Comparison of ENCODE assay signal across 8 cellular contexts in genomic region chr10:14325325-14325955, GRCh38. TPM values are rescaled to one million over a fixed set of nuclear protein-coding genes. Genes with fewer than 3 reads are reported as not detected.
DNase-seq lines count a peak whose midpoint lies in the region; ATAC-seq lines count a peak whose summit lies in the region.

No MANE protein-coding gene starts in this region.

- ATAC-seq in left cardiac atrium, result no peak

- DNase-seq in Daoy (ENCODE audit: low read depth) (peak; percentile 26), NCI-H460 (ENCODE audit: extremely low read depth, low read depth) (peak; percentile 23), activated T-cell treated with anti-CD3 and anti-CD28 coated beads for 4 hours (peak; percentile 35), left cardiac atrium (peak; percentile 40), 8988T (no peak), H4 (ENCODE audit: low spot score) (no peak), SHP77 treated with DMSO at 0.1 percent for 48 hours (lab: John Stamatoyannopoulos, UW) (no peak)
- DNase-seq in stimulated activated CD4-positive, alpha-beta T cell treated with anti-CD3 and anti-CD28 coated beads, Interleukin-4, amount 100 ng/mL, for 24 hours, result peak; percentile 60

- intact Hi-C loops in left cardiac atrium (cut with DNase I), result no loop called here

RNA-seq across cellular contexts. Expression of gene FRMD4A, which starts 5.3 kb away (rescaled TPM):
- total RNA-seq in Daoy (2014; rRNA removed; shearing (Covaris generic)), result 20.2 and 300 TPM in 2 replicates
- total RNA-seq in NCI-H460 (2014; rRNA removed; shearing (Covaris generic)), result 1.9 and 4.2 TPM in 2 replicates
- polyA plus RNA-seq in NCI-H460 (2014; cell fraction: nucleus; rRNA removed), result 5.9 and 6.3 TPM in 2 replicates
- total RNA-seq in left cardiac atrium, result 10 to 100 TPM; 39.0 to 44.2 TPM
- total RNA-seq in H4 (2014; rRNA removed; shearing (Covaris generic)), result 1.1 and 2.3 TPM in 2 replicates

Comparison
In these comparisons a context has a peak if more than half of its experiments do, and no peak if none do; other contexts are left out.
1. DNase-seq: peak in Daoy (single experiment), NCI-H460 (single experiment), activated T-cell treated with anti-CD3 and anti-CD28 coated beads for 4 hours (single experiment), left cardiac atrium (single experiment) and stimulated activated CD4-positive, alpha-beta T cell treated with anti-CD3 and anti-CD28 coated beads, Interleukin-4, amount 100 ng/mL, for 24 hours (single experiment); none in 8988T (single experiment), H4 (single experiment) and SHP77 treated with DMSO at 0.1 percent for 48 hours (single experiment).